8 cellular contexts compared by ENCODE assay signal in genomic region chr5:143434261-143435206, GRCh38. TPM values are rescaled to one million over a fixed set of nuclear protein-coding genes. Genes with fewer than 3 reads are reported as not detected.
DNase-seq lines count a peak whose midpoint lies in the region; ATAC-seq, FAIRE-seq and TF ChIP-seq lines count a peak whose summit lies in the region.

No MANE protein-coding gene starts in this region.

- TF ChIP-seq RAD21 in A549 (conservative IDR thresholded peaks at IDR 0.05 in 1 of 2, IDR thresholded peaks at IDR 0.05 in 1 of 2): no peak

- H3K9me3 ChIP-seq in A549 (no peaks in the 10 kb centered on the region), duodenal mucosa (ENCODE audit: control insufficient read depth in 1 of 2, low read length in 2 of 2) (no peaks in the 10 kb centered on the region), neuronal stem cell (replicated peaks in 1 of 2; ENCODE audit: control insufficient read depth in 2 of 2, insufficient read depth in 1 of 2, low read depth in 1 of 2, low read length in 2 of 2) (no peaks in the 10 kb centered on the region)

- DNase-seq in A549 (ENCODE audit: low read depth in 1 of 2, low spot score in 1 of 2) (no peak), brain microvascular endothelial cell (no peak), AG08395 (ENCODE audit: low spot score) (no peak), neuronal stem cell (ENCODE audit: low spot score) (no peak)
- peak; percentile 6 to 14 for DNase-seq in stimulated activated CD4-positive, alpha-beta T cell treated with anti-CD3 and anti-CD28 coated beads, Interleukin-15, amount 100 ng/mL, for 1 hour (ENCODE audit: low read depth in 1 of 2, low spot score in 1 of 2)

- TF ChIP-seq CTCF in A549 (IDR thresholded peaks at IDR 0.05) (no peak), brain microvascular endothelial cell (IDR thresholded peaks at IDR 0.05; ENCODE audit: low read depth, low read length, missing control alignments) (no peak)

- H3K4me1 ChIP-seq in A549 (peaks cover 54% of the 10 kb centered on the region), duodenal mucosa (ENCODE audit: control insufficient read depth in 1 of 2, insufficient read depth in 2 of 2, low read length in 2 of 2) (peaks cover 7 to 10% of the 10 kb centered on the region in 2 donors), neuronal stem cell (ENCODE audit: control insufficient read depth in 2 of 2, insufficient read depth in 1 of 2, low read depth in 1 of 2, low read length in 2 of 2) (peaks cover 0 to 6% of the 10 kb centered on the region in 2 donors)

- H3K18ac ChIP-seq in neuronal stem cell (ENCODE audit: low read length): no peak overlapping the region

- no peaks in the 10 kb centered on the region for H3K79me1 ChIP-seq in neuronal stem cell (ENCODE audit: low read depth, low read length)

- in situ Hi-C loops in brain microvascular endothelial cell (cut with HindIII; ENCODE audit: low pct_ligation_motif_present, low sequenced_read_pairs): no loop called here

- no peak overlapping the region for H2AK5ac ChIP-seq in neuronal stem cell (ENCODE audit: low read depth, low read length)

- H4K8ac ChIP-seq in neuronal stem cell (ENCODE audit: low read depth, low read length): no peak overlapping the region

- H4K91ac ChIP-seq in neuronal stem cell (ENCODE audit: low read depth, low read length, poor library complexity): no peak overlapping the region

- CTCF ChIA-PET in A549 (lab: Yijun Ruan, JAX): interaction anchor here (0.9 to 1.3 kb wide), 4 partner anchors 15 to 61 kb away, joined by 3 to 4 read pairs (median 3); partner anchors contain the start of gene NR3C1

- FAIRE-seq in A549 (lab: Jason Lieb, UNC): no peak

- no peak overlapping the region for H2BK12ac ChIP-seq in neuronal stem cell (ENCODE audit: low read length)

- no peak overlapping the region for H2BK5ac ChIP-seq in neuronal stem cell (ENCODE audit: low read length)

- H3K27me3 ChIP-seq in duodenal mucosa (ENCODE audit: control insufficient read depth in 1 of 2, insufficient read depth in 2 of 2, low read length in 2 of 2): peaks cover 0 to 6% of the 10 kb centered on the region in 2 donors
- H3K27me3 ChIP-seq in brain microvascular endothelial cell (replicated peaks): no peaks in the 10 kb centered on the region
- peaks cover 0 to 4% (median 0%) of the 10 kb centered on the region in 3 experiments for H3K27me3 ChIP-seq in neuronal stem cell (ENCODE audit: control insufficient read depth in 3 of 3, insufficient read depth in 3 of 3, low read depth in 1 of 3, low read length in 3 of 3)

- H3K9ac ChIP-seq in duodenal mucosa (ENCODE audit: low read depth in 1 of 2, low read length in 2 of 2) (peak overlapping the region; percentile 5), neuronal stem cell (ENCODE audit: low read depth, low read length, poor library complexity) (no peak overlapping the region)

- H3K36me3 ChIP-seq in duodenal mucosa (ENCODE audit: control insufficient read depth in 1 of 2, insufficient read depth in 2 of 2, low read length in 2 of 2) (no peaks in the 10 kb centered on the region), brain microvascular endothelial cell (replicated peaks) (no peaks in the 10 kb centered on the region), neuronal stem cell (replicated peaks in 1 of 2; ENCODE audit: control insufficient read depth in 2 of 2, insufficient read depth in 2 of 2, low read length in 2 of 2) (no peaks in the 10 kb centered on the region)

- H2BK15ac ChIP-seq in neuronal stem cell (ENCODE audit: low read length): no peak overlapping the region

- WGBS in A549 (ENCODE audit: missing lambda C conversion rate): 72% methylated on average over 7 of the region's 7 CpGs
- no CpG with 5 or more reads among the region's 7 CpGs for WGBS in neuronal stem cell (ENCODE audit: extremely low coverage in 2 of 2, insufficient read length in 2 of 2, insufficient replicate concordance in 1 of 2), 2 donors

- TF ChIP-seq POLR2A in A549 (IDR thresholded peaks at IDR 0.05; ENCODE audit: low read length): no peak

- ATAC-seq in A549: no peak
- peak; percentile 18 for ATAC-seq in GM21825 (IDR thresholded peaks at IDR 0.05; ENCODE audit: unreplicated experiment)
- peak; percentile 24; the same call in 1 of the 3 replicates for ATAC-seq in SK-N-SH treated with all-trans-retinoic acid at 6 μM for 48 hours

- TF ChIP-seq EP300 in A549 (IDR thresholded peaks at IDR 0.05): no peak

- POLR2A ChIA-PET in A549 (lab: Yijun Ruan, JAX): no interaction called here

- H2BK120ac ChIP-seq in neuronal stem cell (ENCODE audit: low read depth, low read length): no peak overlapping the region

- H2AFZ ChIP-seq in neuronal stem cell (ENCODE audit: low read length): no peak overlapping the region

- H3K4me2 ChIP-seq in A549 (peak overlapping the region; percentile 42; the same call in 2 of the 3 replicates), neuronal stem cell (ENCODE audit: insufficient read depth, low read length, poor library complexity, severe bottlenecking) (no peak overlapping the region)

- H3K27ac ChIP-seq in A549: peak overlapping the region; percentile 12 to 82; a peak in 4 of 6 replicates
- no peak overlapping the region for H3K27ac ChIP-seq in duodenal mucosa (ENCODE audit: low read depth, low read length)
- H3K27ac ChIP-seq in brain microvascular endothelial cell: no peak overlapping the region
- H3K27ac ChIP-seq in neuronal stem cell (replicated peaks; ENCODE audit: low read length): no peak overlapping the region

- no peak overlapping the region for H3K4ac ChIP-seq in neuronal stem cell (ENCODE audit: low read length)

- no peak overlapping the region for H3K23ac ChIP-seq in neuronal stem cell (ENCODE audit: low read depth, low read length, poor library complexity)

- H3K4me3 ChIP-seq in A549 (no peak overlapping the region), duodenal mucosa (ENCODE audit: low read depth in 1 of 2, low read length in 2 of 2) (peak overlapping the region; percentile 52 to 55), brain microvascular endothelial cell (ENCODE audit: low read depth, low read length) (no peak overlapping the region), neuronal stem cell (ENCODE audit: low read length in 2 of 2) (no peak overlapping the region)

- H3K14ac ChIP-seq in neuronal stem cell (ENCODE audit: low read length): no peak overlapping the region

TF ChIP-seq in A549, 52 proteins besides CTCF, POLR2A, EP300 and RAD21 (continues in another document):
- TF ChIP-seq MAX (IDR thresholded peaks at IDR 0.05) (no peak), E2F6 (IDR thresholded peaks at IDR 0.05; ENCODE audit: borderline replicate concordance, low read depth) (no peak), CHD2 (IDR thresholded peaks at IDR 0.05; ENCODE audit: low read length, partially characterized antibody) (no peak), FOSB (CRISPR knock-in tag; IDR thresholded peaks at IDR 0.05) (no peak), ZSCAN20 (CRISPR knock-in tag; IDR thresholded peaks at IDR 0.05) (no peak)

TF ChIP-seq in SK-N-SH treated with all-trans-retinoic acid at 6 μM for 48 hours, 23 proteins besides CTCF, POLR2A, EP300 and RAD21:
- TF ChIP-seq TCF4 (CRISPR knock-in tag; IDR thresholded peaks at IDR 0.05; ENCODE audit: borderline replicate concordance): 0 out of 2 replicates have a peak, but pooled peaks have one; percentile 20
- TF ChIP-seq TOX (CRISPR knock-in tag; IDR thresholded peaks at IDR 0.05; ENCODE audit: borderline replicate concordance): no peak

RNA-seq across cellular contexts. Expression of gene NR3C1, which starts 31.0 kb away (rescaled TPM):
- 73.0 and 79.5 TPM in 2 replicates for polyA plus RNA-seq in A549 (2011; rRNA removed)
- polyA plus RNA-seq in A549 (2012; cell fraction: cytosol; rRNA removed): 14.9 and 18.7 TPM in 2 replicates
- polyA plus RNA-seq in A549 (2012; cell fraction: nucleus; rRNA removed): 10.0 and 13.8 TPM in 2 replicates
- polyA plus RNA-seq in A549 (2017; fragmentation: RNase III; extraction: RNeasy Plus Mini Kit Qiagen cat#74134 plus additional on column Dnase treatment): 46.5 to 48.8 TPM (median 48.2 TPM) in 3 replicates
- 82.2 and 84.0 TPM in 2 replicates for polyA minus RNA-seq in A549 (2011; rRNA and poly(A)+ RNA removed)
- 0.38 TPM for polyA plus RNA-seq in neuronal stem cell (2013, experiment 1 of 2)
- polyA plus RNA-seq in neuronal stem cell (2013, experiment 2 of 2): 0.28 TPM

Comparison
In these comparisons a context has a peak if more than half of its experiments do, and no peak if none do; other contexts are left out.
1. ATAC-seq: peak in GM21825 (single experiment) and SK-N-SH treated with all-trans-retinoic acid at 6 μM for 48 hours (single experiment); none in A549 (0 of 2).
2. DNase-seq: peak in stimulated activated CD4-positive, alpha-beta T cell treated with anti-CD3 and anti-CD28 coated beads, Interleukin-15, amount 100 ng/mL, for 1 hour (2 of 2); none in A549 (0 of 2), brain microvascular endothelial cell (single experiment), AG08395 (single experiment) and neuronal stem cell (single experiment).
3. H3K27ac ChIP-seq: peak in A549 (2 of 2); none in duodenal mucosa (single experiment), brain microvascular endothelial cell (single experiment) and neuronal stem cell (single experiment).
4. H3K4me3 ChIP-seq: peak in duodenal mucosa (2 of 2); none in A549 (single experiment), brain microvascular endothelial cell (single experiment) and neuronal stem cell (0 of 2).